11 cellular contexts compared by ENCODE assay signal in genomic region chr10:62062028-62062427, GRCh38.
A peak's percentile ranks its signal among the peaks of the same experiment; 100 is the strongest.
DNase-seq lines count a peak whose midpoint lies in the region; ATAC-seq and FAIRE-seq lines count a peak whose summit lies in the region.
"Had no signal": no experiment of that assay in that cellular context is flagged by ENCODE, and none has a peak within 500 bp of the region (broad histone marks: within the 10 kb centered on the region; RNA-seq: fewer than 3 reads in every experiment).

No MANE protein-coding gene starts in this region.

- ATAC-seq in stimulated activated effector memory CD8-positive, alpha-beta T cell treated with anti-CD3 and anti-CD28 coated beads, Interleukin-12 subunit alpha, Interleukin-12 subunit beta, amount 100 ng/mL, for 72 hours: peak; percentile 71

- H3K9me3 ChIP-seq in SJSA1 (replicated peaks): no peaks in the 10 kb centered on the region
- H3K9me3 ChIP-seq in small intestine (ENCODE audit: control insufficient read depth, low read depth): no peaks in the 10 kb centered on the region

- H3K4me1 ChIP-seq in SJSA1 (replicated peaks): peaks cover 42% of the 10 kb centered on the region
- peaks cover 2 to 8% of the 10 kb centered on the region in 2 donors for H3K4me1 ChIP-seq in small intestine (ENCODE audit: control insufficient read depth in 2 of 2, insufficient read depth in 1 of 2, low read depth in 1 of 2, low read length in 1 of 2)

- H3K4me3 ChIP-seq in SJSA1 (no peak overlapping the region), small intestine (ENCODE audit: low read depth in 1 of 2, low read length in 2 of 2) (no peak overlapping the region)

- intact Hi-C loops in activated CD4-positive, alpha-beta T cell treated with anti-CD3 and anti-CD28 coated beads, Interleukin-2, amount 10 ng/mL, durations not matched to agents 24 days and 14 days (cut with micrococcal nuclease): loop anchor here (1.0 to 2.0 kb wide), 2 partner anchors 11 to 19 kb away; no protein-coding TSS in a partner anchor

- no peaks in the 10 kb centered on the region for H3K27me3 Mint-ChIP-seq in activated CD4-positive, alpha-beta T cell treated with anti-CD3 and anti-CD28 coated beads, Interleukin-2, amount 10 ng/mL, durations not matched to agents 24 days and 14 days

- no peak for DNase-seq in activated CD4-positive, alpha-beta T cell treated with anti-CD3 and anti-CD28 coated beads, Interleukin-2, amount 10 ng/mL, durations not matched to agents 24 days and 14 days
- DNase-seq in activated CD4-positive, alpha-beta T cell treated with anti-CD3 and anti-CD28 coated beads for 1 hour: no peak
- DNase-seq in SJSA1 (ENCODE audit: low read depth in 1 of 2, low spot score in 2 of 2): no peak
- no peak for DNase-seq in stimulated activated effector memory CD8-positive, alpha-beta T cell treated with anti-CD3 and anti-CD28 coated beads, Interleukin-12 subunit alpha, Interleukin-12 subunit beta, amount 100 ng/mL, for 72 hours (ENCODE audit: low spot score in 2 of 2)
- no peak for DNase-seq in LoVo (ENCODE audit: low spot score)
- no peak for DNase-seq in small intestine
- DNase-seq in NCI-H2029 treated with DMSO at 0.1 percent for 48 hours (lab: John Stamatoyannopoulos, UW): no peak
- DNase-seq: NCI-H2227 treated with DMSO at 0.1 percent for 48 hours had no signal

- peak overlapping the region; percentile 84 for H3K27ac Mint-ChIP-seq in activated CD4-positive, alpha-beta T cell treated with anti-CD3 and anti-CD28 coated beads, Interleukin-2, amount 10 ng/mL, durations not matched to agents 24 days and 14 days
- H3K27ac Mint-ChIP-seq in stimulated activated effector memory CD8-positive, alpha-beta T cell treated with anti-CD3 and anti-CD28 coated beads, Interleukin-12 subunit alpha, Interleukin-12 subunit beta, amount 100 ng/mL, for 72 hours: peak overlapping the region; percentile 73

- 38 to 51% (median 47%) methylated on average over 1 of the region's 1 CpG for WGBS in small intestine, 3 donors

- H3K36me3 ChIP-seq in SJSA1: peaks cover 89% of the 10 kb centered on the region
- no peaks in the 10 kb centered on the region for H3K36me3 ChIP-seq in small intestine (ENCODE audit: control insufficient read depth in 2 of 2, insufficient read depth in 2 of 2, low read length in 2 of 2)

- H3K4me3 Mint-ChIP-seq in activated CD4-positive, alpha-beta T cell treated with anti-CD3 and anti-CD28 coated beads, Interleukin-2, amount 10 ng/mL, durations not matched to agents 24 days and 14 days: peak overlapping the region; percentile 67
- peak overlapping the region; percentile 36 for H3K4me3 Mint-ChIP-seq in stimulated activated effector memory CD8-positive, alpha-beta T cell treated with anti-CD3 and anti-CD28 coated beads, Interleukin-12 subunit alpha, Interleukin-12 subunit beta, amount 100 ng/mL, for 72 hours

- peak overlapping the region; percentile 87 for H3K27ac ChIP-seq in SJSA1
- peak overlapping the region; percentile 43 for H3K27ac ChIP-seq in cingulate gyrus (ENCODE audit: low read depth, low read length)
- H3K27ac ChIP-seq in small intestine (ENCODE audit: low read depth in 1 of 2, low read length in 1 of 2): no peak overlapping the region
- H3K27ac ChIP-seq: VCaP had no signal

- peaks cover 16% of the 10 kb centered on the region for H3K9me3 Mint-ChIP-seq in activated CD4-positive, alpha-beta T cell treated with anti-CD3 and anti-CD28 coated beads, Interleukin-2, amount 10 ng/mL, durations not matched to agents 24 days and 14 days
- H3K9me3 Mint-ChIP-seq in stimulated activated effector memory CD8-positive, alpha-beta T cell treated with anti-CD3 and anti-CD28 coated beads, Interleukin-12 subunit alpha, Interleukin-12 subunit beta, amount 100 ng/mL, for 72 hours: peaks cover 2% of the 10 kb centered on the region

- peaks cover 94% of the 10 kb centered on the region for H3K36me3 Mint-ChIP-seq in activated CD4-positive, alpha-beta T cell treated with anti-CD3 and anti-CD28 coated beads, Interleukin-2, amount 10 ng/mL, durations not matched to agents 24 days and 14 days (ENCODE audit: low read depth)
- peaks cover 100% of the 10 kb centered on the region for H3K36me3 Mint-ChIP-seq in stimulated activated effector memory CD8-positive, alpha-beta T cell treated with anti-CD3 and anti-CD28 coated beads, Interleukin-12 subunit alpha, Interleukin-12 subunit beta, amount 100 ng/mL, for 72 hours

- H3K4me1 Mint-ChIP-seq in activated CD4-positive, alpha-beta T cell treated with anti-CD3 and anti-CD28 coated beads, Interleukin-2, amount 10 ng/mL, durations not matched to agents 24 days and 14 days: peaks cover 79% of the 10 kb centered on the region
- H3K4me1 Mint-ChIP-seq in stimulated activated effector memory CD8-positive, alpha-beta T cell treated with anti-CD3 and anti-CD28 coated beads, Interleukin-12 subunit alpha, Interleukin-12 subunit beta, amount 100 ng/mL, for 72 hours: peaks cover 53% of the 10 kb centered on the region

- H3K27me3 ChIP-seq in SJSA1 (replicated peaks) (no peaks in the 10 kb centered on the region), small intestine (ENCODE audit: control insufficient read depth in 2 of 2, insufficient read depth in 2 of 2, low read length in 2 of 2) (no peaks in the 10 kb centered on the region)

- no peak for FAIRE-seq in small intestine (lab: Jason Lieb, UNC)
- FAIRE-seq: A204.1 had no signal

Comparison
In these comparisons a context has a peak if more than half of its experiments do, and no peak if none do; other contexts are left out.
1. H3K27ac ChIP-seq: peak in SJSA1 (single experiment) and cingulate gyrus (single experiment); none in small intestine (0 of 2).